16 cellular contexts compared by ENCODE assay signal in genomic region chrX:109440475-109440874, GRCh38. TPM values are rescaled to one million over a fixed set of nuclear protein-coding genes. Genes with fewer than 3 reads are reported as not detected.
DNase-seq lines count a peak whose midpoint lies in the region; ATAC-seq and TF ChIP-seq lines count a peak whose summit lies in the region.
"Had no signal": no experiment of that assay in that cellular context is flagged by ENCODE, and none has a peak within 500 bp of the region (broad histone marks: within the 10 kb centered on the region; RNA-seq: fewer than 3 reads in every experiment).

No MANE protein-coding gene starts in this region.

- no peaks in the 10 kb centered on the region for H3K36me3 Mint-ChIP-seq in glutamatergic neuron (ENCODE audit: unreplicated experiment)

- no peak for TF ChIP-seq CTCF in GM12865 (IDR thresholded peaks at IDR 0.05; ENCODE audit: insufficient read depth, low read depth, low read length, missing control alignments)
- no peak for TF ChIP-seq CTCF in glutamatergic neuron (IDR thresholded peaks at IDR 0.05; ENCODE audit: partially characterized antibody, unreplicated experiment)

- ATAC-seq in GM21367 (IDR thresholded peaks at IDR 0.05; ENCODE audit: unreplicated experiment) (peak; percentile 92), HG03039 (IDR thresholded peaks at IDR 0.05; ENCODE audit: unreplicated experiment) (peak; percentile 61), HG03521 (IDR thresholded peaks at IDR 0.05; ENCODE audit: unreplicated experiment) (no peak)
- ATAC-seq: foreskin keratinocyte, left cardiac atrium had no signal

- DNase-seq in GM12865 (ENCODE audit: low read depth) (peak; percentile 26), NOMO-1 treated with DMSO at 0.1 percent for 48 hours (lab: John Stamatoyannopoulos, UW; ENCODE audit: unreplicated experiment) (peak; percentile 75), GM19238 (ENCODE audit: insufficient read length, low spot score) (no peak), glutamatergic neuron (no peak), activated gamma-delta T cell treated with Interleukin-2 at 50 U/mL for 16 hours (no peak)
- DNase-seq: cerebellar nuclear complex, foreskin keratinocyte, left cardiac atrium, NCI-H187 treated with DMSO at 0.1 percent for 48 hours, nephron progenitor cell had no signal

- no peaks in the 10 kb centered on the region for H3K4me1 Mint-ChIP-seq in glutamatergic neuron (ENCODE audit: low read depth, unreplicated experiment)
- H3K4me1 Mint-ChIP-seq: nephron progenitor cell had no signal

- no peak overlapping the region for H3K4me3 ChIP-seq in GM12865 (ENCODE audit: low read depth, low read length)
- H3K4me3 ChIP-seq: smooth muscle cell had no signal

- no peak overlapping the region for H3K4me3 Mint-ChIP-seq in glutamatergic neuron (ENCODE audit: unreplicated experiment)
- H3K4me3 Mint-ChIP-seq: activated T-helper 1 cell treated with anti-CD3 and anti-CD28 coated beads, Interleukin-12 subunit alpha, Interleukin-12 subunit beta, Interleukin-2, Interleukin-4 antibody, amounts not matched to agents 30 ng/mL and 10 ng/mL and 1 ng/mL, durations not matched to agents 14 hours and 24 hours and 36 hours; nephron progenitor cell had no signal

- no peak overlapping the region for H3K27ac Mint-ChIP-seq in glutamatergic neuron (ENCODE audit: unreplicated experiment)
- H3K27ac Mint-ChIP-seq: activated T-helper 1 cell treated with anti-CD3 and anti-CD28 coated beads, Interleukin-12 subunit alpha, Interleukin-12 subunit beta, Interleukin-2, Interleukin-4 antibody, amounts not matched to agents 30 ng/mL and 10 ng/mL and 1 ng/mL, durations not matched to agents 14 hours and 24 hours and 36 hours; nephron progenitor cell had no signal

- no peaks in the 10 kb centered on the region for H3K9me3 Mint-ChIP-seq in glutamatergic neuron (ENCODE audit: unreplicated experiment)

- H3K27me3 Mint-ChIP-seq in glutamatergic neuron (ENCODE audit: unreplicated experiment): peaks cover 2% of the 10 kb centered on the region

RNA-seq across cellular contexts. Expression of gene GUCY2F, which starts 41.4 kb away (rescaled TPM):
- not detected for total RNA-seq in glutamatergic neuron (ENCODE audit: unreplicated experiment)
- total RNA-seq: activated T-helper 1 cell treated with anti-CD3 and anti-CD28 coated beads, Interleukin-12 subunit alpha, Interleukin-12 subunit beta, Interleukin-2, Interleukin-4 antibody, amounts not matched to agents 30 ng/mL and 10 ng/mL and 1 ng/mL, durations not matched to agents 14 hours and 24 hours and 36 hours; foreskin keratinocyte; left cardiac atrium; RPMI7951; smooth muscle cell had no signal

Comparison
In these comparisons a context has a peak if more than half of its experiments do, and no peak if none do; other contexts are left out.
1. DNase-seq: peak in GM12865 (single experiment) and NOMO-1 treated with DMSO at 0.1 percent for 48 hours (single experiment); none in GM19238 (single experiment), glutamatergic neuron (single experiment) and activated gamma-delta T cell treated with Interleukin-2 at 50 U/mL for 16 hours (single experiment).